19 cellular contexts compared by ENCODE assay signal in genomic region chr12:79848321-79848720, GRCh38.
DNase-seq lines count a peak whose midpoint lies in the region; ATAC-seq and TF ChIP-seq lines count a peak whose summit lies in the region.
"Had no signal": no experiment of that assay in that cellular context is flagged by ENCODE, and none has a peak within 500 bp of the region (broad histone marks: within the 10 kb centered on the region; RNA-seq: fewer than 3 reads in every experiment).

No MANE protein-coding gene starts in this region.

- CTCF ChIA-PET in T-cell (lab: Charles Lee): no interaction called here

- DNase-seq in left ventricle myocardium inferior: no peak
- no peak for DNase-seq in left ventricle myocardium superior
- DNase-seq in T-cell: peak in 1 of 34 experiments; percentile 3
- peak; percentile 45 for DNase-seq in fibroblast of villous mesenchyme (ENCODE audit: low read depth)
- DNase-seq in MV-4-11 (lab: John Stamatoyannopoulos, UW): no peak
- no peak for DNase-seq in omental fat pad (ENCODE audit: low spot score)
- no peak for DNase-seq in C1 segment of cervical spinal cord (lab: John Stamatoyannopoulos, UW)
- DNase-seq: activated T-cell treated with anti-CD3 and anti-CD28 coated beads for 4 hours; AML-193; body of pancreas; head of caudate nucleus; Karpas-422; NCI-H2227 treated with DMSO at 0.1 percent for 48 hours; stimulated activated CD4-positive, alpha-beta T cell treated with anti-CD3 and anti-CD28 coated beads, Interleukin-2, amount 100 ng/mL, for 24 hours; T1000 had no signal

- H3K4me3 ChIP-seq in left ventricle myocardium inferior (no peak overlapping the region), fibroblast of villous mesenchyme (ENCODE audit: low read depth, low read length) (no peak overlapping the region)
- H3K4me3 ChIP-seq: body of pancreas, prostate gland had no signal

- intact Hi-C loops in left ventricle myocardium inferior (cut with micrococcal nuclease): no loop called here
- intact Hi-C loops in left ventricle myocardium superior (cut with micrococcal nuclease): no loop called here

- TF ChIP-seq CTCF in left ventricle myocardium inferior (IDR thresholded peaks at IDR 0.05; ENCODE audit: borderline replicate concordance): no peak
- no peak for TF ChIP-seq CTCF in fibroblast of villous mesenchyme (IDR thresholded peaks at IDR 0.05; ENCODE audit: insufficient read depth, low read depth, low read length)
- no peak for TF ChIP-seq CTCF in omental fat pad (IDR thresholded peaks at IDR 0.05)

- peaks cover 40% of the 10 kb centered on the region for H3K36me3 Mint-ChIP-seq in T-cell

- peaks cover 17% of the 10 kb centered on the region for H3K36me3 ChIP-seq in left ventricle myocardium inferior
- H3K36me3 ChIP-seq: prostate gland had no signal

- no peaks in the 10 kb centered on the region for H3K27me3 ChIP-seq in left ventricle myocardium inferior (ENCODE audit: low read depth)
- H3K27me3 ChIP-seq: body of pancreas had no signal

- no peaks in the 10 kb centered on the region for H3K27me3 Mint-ChIP-seq in T-cell
- H3K27me3 Mint-ChIP-seq: memory B cell; stimulated activated memory B cell treated with anti-CD40 and anti-IgM and Interleukin-4, amounts not matched to agents 10 μg/mL and 1 μg/mL and 100 μg/mL, for 72 hours had no signal

- no peak for ATAC-seq in left ventricle myocardium superior
- peak in 3 of 4 experiments; percentile 45 to 70 (median 47) for ATAC-seq in T-cell (replicated peaks in 1 of 4)
- no peak for ATAC-seq in HG03521 (IDR thresholded peaks at IDR 0.05; ENCODE audit: unreplicated experiment)
- no peak for ATAC-seq in omental fat pad (ENCODE audit: low FRiP score)
- ATAC-seq: body of pancreas; stimulated activated memory B cell treated with anti-CD40 and anti-IgM and Interleukin-4, amounts not matched to agents 10 μg/mL and 1 μg/mL and 100 μg/mL, for 72 hours had no signal

- H3K9me3 ChIP-seq in left ventricle myocardium inferior (replicated peaks): peaks cover 15% of the 10 kb centered on the region
- H3K9me3 ChIP-seq: body of pancreas, prostate gland had no signal

- peak overlapping the region; percentile 54 for H3K27ac ChIP-seq in left ventricle myocardium inferior (replicated peaks)
- H3K27ac ChIP-seq: body of pancreas had no signal

- H3K4me1 ChIP-seq in left ventricle myocardium inferior: peaks cover 46% of the 10 kb centered on the region
- H3K4me1 ChIP-seq: body of pancreas, prostate gland had no signal

- POLR2A ChIA-PET in T-cell (lab: Charles Lee): no interaction called here

- H3K27ac Mint-ChIP-seq in T-cell: peak overlapping the region; percentile 63 to 68
- H3K27ac Mint-ChIP-seq: memory B cell; stimulated activated memory B cell treated with anti-CD40 and anti-IgM and Interleukin-4, amounts not matched to agents 10 μg/mL and 1 μg/mL and 100 μg/mL, for 72 hours had no signal

- peaks cover 47 to 55% (median 53%) of the 10 kb centered on the region in 3 donors for H3K4me1 Mint-ChIP-seq in T-cell

- H3K4me3 Mint-ChIP-seq in T-cell: peak overlapping the region in 1 of 3 donors; percentile 52
- H3K4me3 Mint-ChIP-seq: memory B cell; stimulated activated memory B cell treated with anti-CD40 and anti-IgM and Interleukin-4, amounts not matched to agents 10 μg/mL and 1 μg/mL and 100 μg/mL, for 72 hours had no signal

- peaks cover 4 to 22% (median 11%) of the 10 kb centered on the region in 3 donors for H3K9me3 Mint-ChIP-seq in T-cell

Comparison
In these comparisons a context has a peak if more than half of its experiments do, and no peak if none do; other contexts are left out.
1. ATAC-seq: peak in T-cell (3 of 4); none in left ventricle myocardium superior (single experiment), HG03521 (single experiment) and omental fat pad (single experiment).